1 cellular context compared by ENCODE assay signal in genomic region chr11:116829525-116830183, GRCh38.
TF ChIP-seq lines count a peak whose summit lies in the region.

Gene APOC3 (plus strand): TSS chr11:116829907. CDS start chr11:116830583, 676 bp downstream.

TF ChIP-seq in H1, 55 proteins besides CTCF, POLR2A, EP300 and RAD21:
- TF ChIP-seq BRCA1 (IDR thresholded peaks at IDR 0.05; ENCODE audit: low read depth, low read length) (no peak), ATF3 (IDR thresholded peaks at IDR 0.05; ENCODE audit: insufficient read depth, low read depth, low read length) (no peak), HDAC6 (IDR thresholded peaks at IDR 0.05; ENCODE audit: low read depth, low read length) (no peak), POLR2AphosphoS5 (IDR thresholded peaks at IDR 0.05; ENCODE audit: low read depth, low read length) (no peak), RFX5 (IDR thresholded peaks at IDR 0.05; ENCODE audit: borderline replicate concordance, low read depth, low read length) (no peak), NANOG (IDR thresholded peaks at IDR 0.05; ENCODE audit: insufficient read depth, low read depth, low read length, poor library complexity, severe bottlenecking) (no peak), TAF1 (IDR thresholded peaks at IDR 0.05; ENCODE audit: low read depth, low read length) (no peak), EGR1 (IDR thresholded peaks at IDR 0.05; ENCODE audit: borderline replicate concordance, low read depth, low read length) (no peak), CHD1 (IDR thresholded peaks at IDR 0.05; ENCODE audit: low read depth, low read length) (no peak), TCF12 (IDR thresholded peaks at IDR 0.05; ENCODE audit: low read depth, low read length) (no peak), GTF2F1 (IDR thresholded peaks at IDR 0.05; ENCODE audit: borderline replicate concordance, low read depth, low read length) (no peak), EZH2 (IDR thresholded peaks at IDR 0.05; ENCODE audit: low read depth, low read length, severe bottlenecking) (no peak), CHD7 (IDR thresholded peaks at IDR 0.05; ENCODE audit: insufficient replicate concordance, low read length) (no peak), KDM4A (IDR thresholded peaks at IDR 0.05; ENCODE audit: low read depth, low read length, severe bottlenecking) (no peak)
- TF ChIP-seq, protein P1, sequence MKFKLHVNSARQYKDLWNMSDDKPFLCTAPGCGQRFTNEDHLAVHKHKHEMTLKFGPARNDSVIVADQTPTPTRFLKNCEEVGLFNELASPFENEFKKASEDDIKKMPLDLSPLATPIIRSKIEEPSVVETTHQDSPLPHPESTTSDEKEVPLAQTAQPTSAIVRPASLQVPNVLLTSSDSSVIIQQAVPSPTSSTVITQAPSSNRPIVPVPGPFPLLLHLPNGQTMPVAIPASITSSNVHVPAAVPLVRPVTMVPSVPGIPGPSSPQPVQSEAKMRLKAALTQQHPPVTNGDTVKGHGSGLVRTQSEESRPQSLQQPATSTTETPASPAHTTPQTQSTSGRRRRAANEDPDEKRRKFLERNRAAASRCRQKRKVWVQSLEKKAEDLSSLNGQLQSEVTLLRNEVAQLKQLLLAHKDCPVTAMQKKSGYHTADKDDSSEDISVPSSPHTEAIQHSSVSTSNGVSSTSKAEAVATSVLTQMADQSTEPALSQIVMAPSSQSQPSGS (IDR thresholded peaks at IDR 0.05; ENCODE audit: low read length) = no peak
